1 cellular context compared by ENCODE assay signal in the genomic region with DNA sequence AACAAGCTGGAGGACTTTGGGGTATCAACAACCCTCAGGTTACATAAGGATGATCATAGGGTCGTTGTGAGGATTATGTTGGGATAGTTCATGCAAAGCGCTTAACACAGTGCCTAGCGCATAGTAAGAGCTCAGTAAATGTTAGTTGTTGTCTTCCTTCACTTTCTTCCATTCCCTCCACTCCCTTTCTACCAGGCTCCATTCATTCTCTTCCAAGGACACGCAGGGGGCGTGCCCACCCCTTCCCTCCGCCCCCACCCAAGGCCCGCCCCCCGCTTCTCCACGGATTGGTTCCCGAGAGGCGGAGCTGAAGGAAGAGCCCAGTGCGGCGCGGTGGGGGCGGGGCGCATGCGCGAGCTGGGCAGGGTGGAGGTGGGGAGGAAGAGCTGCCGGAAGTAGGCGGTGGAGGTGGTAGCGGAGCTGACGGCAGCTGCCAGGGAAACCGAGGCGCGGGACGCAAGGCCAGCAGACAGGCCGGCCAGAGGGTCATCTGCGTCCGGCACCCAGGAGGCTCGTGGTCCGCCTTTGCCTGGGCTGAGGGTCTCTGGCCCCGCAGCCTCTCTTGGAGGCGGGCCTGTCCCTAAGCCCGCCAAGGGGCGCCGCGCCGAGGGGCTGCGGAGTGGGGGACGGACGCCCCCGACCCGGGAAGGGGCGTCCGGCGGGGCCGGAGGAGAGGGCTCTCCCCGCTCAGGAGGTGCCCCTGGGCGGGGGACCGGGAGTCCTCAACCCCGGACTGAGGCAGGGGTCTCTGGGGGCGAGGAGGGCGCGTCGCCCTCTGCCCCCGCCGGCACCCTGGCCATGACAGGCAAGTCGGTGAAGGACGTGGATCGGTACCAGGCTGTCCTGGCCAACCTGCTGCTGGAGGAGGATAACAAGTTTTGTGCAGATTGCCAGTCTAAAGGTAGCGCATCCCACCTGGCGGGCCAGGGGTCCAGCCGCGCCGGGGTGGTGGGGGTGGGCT.
TF ChIP-seq lines count a peak whose summit lies in the region.

A gene (plus strand): TSS at position 405 of the 961 bp plus-strand sequence. CDS start 394 bp downstream, at position 799.

TF ChIP-seq in K562, 482 proteins besides CTCF, POLR2A, EP300 and RAD21 (continued from another document and continues in another):
- TF ChIP-seq, protein P1, sequence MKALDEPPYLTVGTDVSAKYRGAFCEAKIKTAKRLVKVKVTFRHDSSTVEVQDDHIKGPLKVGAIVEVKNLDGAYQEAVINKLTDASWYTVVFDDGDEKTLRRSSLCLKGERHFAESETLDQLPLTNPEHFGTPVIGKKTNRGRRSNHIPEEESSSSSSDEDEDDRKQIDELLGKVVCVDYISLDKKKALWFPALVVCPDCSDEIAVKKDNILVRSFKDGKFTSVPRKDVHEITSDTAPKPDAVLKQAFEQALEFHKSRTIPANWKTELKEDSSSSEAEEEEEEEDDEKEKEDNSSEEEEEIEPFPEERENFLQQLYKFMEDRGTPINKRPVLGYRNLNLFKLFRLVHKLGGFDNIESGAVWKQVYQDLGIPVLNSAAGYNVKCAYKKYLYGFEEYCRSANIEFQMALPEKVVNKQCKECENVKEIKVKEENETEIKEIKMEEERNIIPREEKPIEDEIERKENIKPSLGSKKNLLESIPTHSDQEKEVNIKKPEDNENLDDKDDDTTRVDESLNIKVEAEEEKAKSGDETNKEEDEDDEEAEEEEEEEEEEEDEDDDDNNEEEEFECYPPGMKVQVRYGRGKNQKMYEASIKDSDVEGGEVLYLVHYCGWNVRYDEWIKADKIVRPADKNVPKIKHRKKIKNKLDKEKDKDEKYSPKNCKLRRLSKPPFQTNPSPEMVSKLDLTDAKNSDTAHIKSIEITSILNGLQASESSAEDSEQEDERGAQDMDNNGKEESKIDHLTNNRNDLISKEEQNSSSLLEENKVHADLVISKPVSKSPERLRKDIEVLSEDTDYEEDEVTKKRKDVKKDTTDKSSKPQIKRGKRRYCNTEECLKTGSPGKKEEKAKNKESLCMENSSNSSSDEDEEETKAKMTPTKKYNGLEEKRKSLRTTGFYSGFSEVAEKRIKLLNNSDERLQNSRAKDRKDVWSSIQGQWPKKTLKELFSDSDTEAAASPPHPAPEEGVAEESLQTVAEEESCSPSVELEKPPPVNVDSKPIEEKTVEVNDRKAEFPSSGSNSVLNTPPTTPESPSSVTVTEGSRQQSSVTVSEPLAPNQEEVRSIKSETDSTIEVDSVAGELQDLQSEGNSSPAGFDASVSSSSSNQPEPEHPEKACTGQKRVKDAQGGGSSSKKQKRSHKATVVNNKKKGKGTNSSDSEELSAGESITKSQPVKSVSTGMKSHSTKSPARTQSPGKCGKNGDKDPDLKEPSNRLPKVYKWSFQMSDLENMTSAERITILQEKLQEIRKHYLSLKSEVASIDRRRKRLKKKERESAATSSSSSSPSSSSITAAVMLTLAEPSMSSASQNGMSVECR (CRISPR knock-in tag; IDR thresholded peaks at IDR 0.05), result peak; percentile 36
- TF ChIP-seq, protein P2, sequence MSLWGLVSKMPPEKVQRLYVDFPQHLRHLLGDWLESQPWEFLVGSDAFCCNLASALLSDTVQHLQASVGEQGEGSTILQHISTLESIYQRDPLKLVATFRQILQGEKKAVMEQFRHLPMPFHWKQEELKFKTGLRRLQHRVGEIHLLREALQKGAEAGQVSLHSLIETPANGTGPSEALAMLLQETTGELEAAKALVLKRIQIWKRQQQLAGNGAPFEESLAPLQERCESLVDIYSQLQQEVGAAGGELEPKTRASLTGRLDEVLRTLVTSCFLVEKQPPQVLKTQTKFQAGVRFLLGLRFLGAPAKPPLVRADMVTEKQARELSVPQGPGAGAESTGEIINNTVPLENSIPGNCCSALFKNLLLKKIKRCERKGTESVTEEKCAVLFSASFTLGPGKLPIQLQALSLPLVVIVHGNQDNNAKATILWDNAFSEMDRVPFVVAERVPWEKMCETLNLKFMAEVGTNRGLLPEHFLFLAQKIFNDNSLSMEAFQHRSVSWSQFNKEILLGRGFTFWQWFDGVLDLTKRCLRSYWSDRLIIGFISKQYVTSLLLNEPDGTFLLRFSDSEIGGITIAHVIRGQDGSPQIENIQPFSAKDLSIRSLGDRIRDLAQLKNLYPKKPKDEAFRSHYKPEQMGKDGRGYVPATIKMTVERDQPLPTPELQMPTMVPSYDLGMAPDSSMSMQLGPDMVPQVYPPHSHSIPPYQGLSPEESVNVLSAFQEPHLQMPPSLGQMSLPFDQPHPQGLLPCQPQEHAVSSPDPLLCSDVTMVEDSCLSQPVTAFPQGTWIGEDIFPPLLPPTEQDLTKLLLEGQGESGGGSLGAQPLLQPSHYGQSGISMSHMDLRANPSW (CRISPR knock-in tag; IDR thresholded peaks at IDR 0.05), result no peak
- TF ChIP-seq, protein P3, sequence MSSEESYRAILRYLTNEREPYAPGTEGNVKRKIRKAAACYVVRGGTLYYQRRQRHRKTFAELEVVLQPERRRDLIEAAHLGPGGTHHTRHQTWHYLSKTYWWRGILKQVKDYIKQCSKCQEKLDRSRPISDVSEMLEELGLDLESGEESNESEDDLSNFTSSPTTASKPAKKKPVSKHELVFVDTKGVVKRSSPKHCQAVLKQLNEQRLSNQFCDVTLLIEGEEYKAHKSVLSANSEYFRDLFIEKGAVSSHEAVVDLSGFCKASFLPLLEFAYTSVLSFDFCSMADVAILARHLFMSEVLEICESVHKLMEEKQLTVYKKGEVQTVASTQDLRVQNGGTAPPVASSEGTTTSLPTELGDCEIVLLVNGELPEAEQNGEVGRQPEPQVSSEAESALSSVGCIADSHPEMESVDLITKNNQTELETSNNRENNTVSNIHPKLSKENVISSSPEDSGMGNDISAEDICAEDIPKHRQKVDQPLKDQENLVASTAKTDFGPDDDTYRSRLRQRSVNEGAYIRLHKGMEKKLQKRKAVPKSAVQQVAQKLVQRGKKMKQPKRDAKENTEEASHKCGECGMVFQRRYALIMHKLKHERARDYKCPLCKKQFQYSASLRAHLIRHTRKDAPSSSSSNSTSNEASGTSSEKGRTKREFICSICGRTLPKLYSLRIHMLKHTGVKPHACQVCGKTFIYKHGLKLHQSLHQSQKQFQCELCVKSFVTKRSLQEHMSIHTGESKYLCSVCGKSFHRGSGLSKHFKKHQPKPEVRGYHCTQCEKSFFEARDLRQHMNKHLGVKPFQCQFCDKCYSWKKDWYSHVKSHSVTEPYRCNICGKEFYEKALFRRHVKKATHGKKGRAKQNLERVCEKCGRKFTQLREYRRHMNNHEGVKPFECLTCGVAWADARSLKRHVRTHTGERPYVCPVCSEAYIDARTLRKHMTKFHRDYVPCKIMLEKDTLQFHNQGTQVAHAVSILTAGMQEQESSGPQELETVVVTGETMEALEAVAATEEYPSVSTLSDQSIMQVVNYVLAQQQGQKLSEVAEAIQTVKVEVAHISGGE (CRISPR knock-in tag; IDR thresholded peaks at IDR 0.05), result peak in 1 of 3 experiments; percentile 7; a peak in 1 of 6 replicates
- no peak for TF ChIP-seq EP400 (IDR thresholded peaks at IDR 0.05)
- TF ChIP-seq CBX5 (IDR thresholded peaks at IDR 0.05; ENCODE audit: borderline replicate concordance, low read depth), result no peak
- TF ChIP-seq NR2F6 (CRISPR knock-in tag; IDR thresholded peaks at IDR 0.05), result no peak
- no peak for TF ChIP-seq IFI16 (CRISPR knock-in tag; IDR thresholded peaks at IDR 0.05)
- peak; percentile 90 for TF ChIP-seq RB1 (IDR thresholded peaks at IDR 0.05; ENCODE audit: low read depth)
- TF ChIP-seq HOXB6 (CRISPR knock-in tag; IDR thresholded peaks at IDR 0.05; ENCODE audit: borderline replicate concordance), result no peak
- TF ChIP-seq ZNF57 (CRISPR knock-in tag; IDR thresholded peaks at IDR 0.05), result no peak
- TF ChIP-seq, protein P4, sequence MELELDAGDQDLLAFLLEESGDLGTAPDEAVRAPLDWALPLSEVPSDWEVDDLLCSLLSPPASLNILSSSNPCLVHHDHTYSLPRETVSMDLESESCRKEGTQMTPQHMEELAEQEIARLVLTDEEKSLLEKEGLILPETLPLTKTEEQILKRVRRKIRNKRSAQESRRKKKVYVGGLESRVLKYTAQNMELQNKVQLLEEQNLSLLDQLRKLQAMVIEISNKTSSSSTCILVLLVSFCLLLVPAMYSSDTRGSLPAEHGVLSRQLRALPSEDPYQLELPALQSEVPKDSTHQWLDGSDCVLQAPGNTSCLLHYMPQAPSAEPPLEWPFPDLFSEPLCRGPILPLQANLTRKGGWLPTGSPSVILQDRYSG (tag; conservative IDR thresholded peaks at IDR 0.05; ENCODE audit: low read depth), result no peak
- TF ChIP-seq BRD4 (IDR thresholded peaks at IDR 0.05), result no peak
- TF ChIP-seq, protein P5, sequence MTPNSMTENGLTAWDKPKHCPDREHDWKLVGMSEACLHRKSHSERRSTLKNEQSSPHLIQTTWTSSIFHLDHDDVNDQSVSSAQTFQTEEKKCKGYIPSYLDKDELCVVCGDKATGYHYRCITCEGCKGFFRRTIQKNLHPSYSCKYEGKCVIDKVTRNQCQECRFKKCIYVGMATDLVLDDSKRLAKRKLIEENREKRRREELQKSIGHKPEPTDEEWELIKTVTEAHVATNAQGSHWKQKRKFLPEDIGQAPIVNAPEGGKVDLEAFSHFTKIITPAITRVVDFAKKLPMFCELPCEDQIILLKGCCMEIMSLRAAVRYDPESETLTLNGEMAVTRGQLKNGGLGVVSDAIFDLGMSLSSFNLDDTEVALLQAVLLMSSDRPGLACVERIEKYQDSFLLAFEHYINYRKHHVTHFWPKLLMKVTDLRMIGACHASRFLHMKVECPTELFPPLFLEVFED (CRISPR knock-in tag; conservative IDR thresholded peaks at IDR 0.05), result no peak
- 0 out of 2 replicates have a peak, but pooled peaks have one; percentile 38 for TF ChIP-seq ZNF830 (CRISPR knock-in tag; IDR thresholded peaks at IDR 0.05)
- TF ChIP-seq, protein P6, sequence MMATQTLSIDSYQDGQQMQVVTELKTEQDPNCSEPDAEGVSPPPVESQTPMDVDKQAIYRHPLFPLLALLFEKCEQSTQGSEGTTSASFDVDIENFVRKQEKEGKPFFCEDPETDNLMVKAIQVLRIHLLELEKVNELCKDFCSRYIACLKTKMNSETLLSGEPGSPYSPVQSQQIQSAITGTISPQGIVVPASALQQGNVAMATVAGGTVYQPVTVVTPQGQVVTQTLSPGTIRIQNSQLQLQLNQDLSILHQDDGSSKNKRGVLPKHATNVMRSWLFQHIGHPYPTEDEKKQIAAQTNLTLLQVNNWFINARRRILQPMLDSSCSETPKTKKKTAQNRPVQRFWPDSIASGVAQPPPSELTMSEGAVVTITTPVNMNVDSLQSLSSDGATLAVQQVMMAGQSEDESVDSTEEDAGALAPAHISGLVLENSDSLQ (IDR thresholded peaks at IDR 0.05), result peak; percentile 50; the same call in 1 of the 2 replicates
- 0 out of 2 replicates have a peak, but pooled peaks have one; percentile 62 for TF ChIP-seq GATAD2A (IDR thresholded peaks at IDR 0.05)
- TF ChIP-seq, protein P7, sequence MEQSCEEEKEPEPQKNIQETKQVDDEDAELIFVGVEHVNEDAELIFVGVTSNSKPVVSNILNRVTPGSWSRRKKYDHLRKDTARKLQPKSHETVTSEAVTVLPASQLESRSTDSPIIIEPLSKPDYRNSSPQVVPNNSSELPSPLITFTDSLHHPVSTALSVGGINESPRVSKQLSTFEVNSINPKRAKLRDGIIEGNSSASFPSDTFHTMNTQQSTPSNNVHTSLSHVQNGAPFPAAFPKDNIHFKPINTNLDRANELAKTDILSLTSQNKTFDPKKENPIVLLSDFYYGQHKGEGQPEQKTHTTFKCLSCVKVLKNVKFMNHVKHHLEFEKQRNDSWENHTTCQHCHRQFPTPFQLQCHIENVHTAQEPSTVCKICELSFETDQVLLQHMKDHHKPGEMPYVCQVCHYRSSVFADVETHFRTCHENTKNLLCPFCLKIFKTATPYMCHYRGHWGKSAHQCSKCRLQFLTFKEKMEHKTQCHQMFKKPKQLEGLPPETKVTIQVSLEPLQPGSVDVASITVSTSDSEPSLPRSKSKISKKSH (CRISPR knock-in tag; IDR thresholded peaks at IDR 0.05), result no peak
- TF ChIP-seq, protein P8, sequence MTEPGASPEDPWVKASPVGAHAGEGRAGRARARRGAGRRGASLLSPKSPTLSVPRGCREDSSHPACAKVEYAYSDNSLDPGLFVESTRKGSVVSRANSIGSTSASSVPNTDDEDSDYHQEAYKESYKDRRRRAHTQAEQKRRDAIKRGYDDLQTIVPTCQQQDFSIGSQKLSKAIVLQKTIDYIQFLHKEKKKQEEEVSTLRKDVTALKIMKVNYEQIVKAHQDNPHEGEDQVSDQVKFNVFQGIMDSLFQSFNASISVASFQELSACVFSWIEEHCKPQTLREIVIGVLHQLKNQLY (CRISPR knock-in tag; conservative IDR thresholded peaks at IDR 0.05), result no peak
- no peak for TF ChIP-seq SREBF1 (IDR thresholded peaks at IDR 0.05; ENCODE audit: borderline replicate concordance, low read depth, low read length)
- TF ChIP-seq CREM (IDR thresholded peaks at IDR 0.05; ENCODE audit: low read depth), result peak; percentile 64; the same call in 1 of the 2 replicates
- TF ChIP-seq, protein P9, sequence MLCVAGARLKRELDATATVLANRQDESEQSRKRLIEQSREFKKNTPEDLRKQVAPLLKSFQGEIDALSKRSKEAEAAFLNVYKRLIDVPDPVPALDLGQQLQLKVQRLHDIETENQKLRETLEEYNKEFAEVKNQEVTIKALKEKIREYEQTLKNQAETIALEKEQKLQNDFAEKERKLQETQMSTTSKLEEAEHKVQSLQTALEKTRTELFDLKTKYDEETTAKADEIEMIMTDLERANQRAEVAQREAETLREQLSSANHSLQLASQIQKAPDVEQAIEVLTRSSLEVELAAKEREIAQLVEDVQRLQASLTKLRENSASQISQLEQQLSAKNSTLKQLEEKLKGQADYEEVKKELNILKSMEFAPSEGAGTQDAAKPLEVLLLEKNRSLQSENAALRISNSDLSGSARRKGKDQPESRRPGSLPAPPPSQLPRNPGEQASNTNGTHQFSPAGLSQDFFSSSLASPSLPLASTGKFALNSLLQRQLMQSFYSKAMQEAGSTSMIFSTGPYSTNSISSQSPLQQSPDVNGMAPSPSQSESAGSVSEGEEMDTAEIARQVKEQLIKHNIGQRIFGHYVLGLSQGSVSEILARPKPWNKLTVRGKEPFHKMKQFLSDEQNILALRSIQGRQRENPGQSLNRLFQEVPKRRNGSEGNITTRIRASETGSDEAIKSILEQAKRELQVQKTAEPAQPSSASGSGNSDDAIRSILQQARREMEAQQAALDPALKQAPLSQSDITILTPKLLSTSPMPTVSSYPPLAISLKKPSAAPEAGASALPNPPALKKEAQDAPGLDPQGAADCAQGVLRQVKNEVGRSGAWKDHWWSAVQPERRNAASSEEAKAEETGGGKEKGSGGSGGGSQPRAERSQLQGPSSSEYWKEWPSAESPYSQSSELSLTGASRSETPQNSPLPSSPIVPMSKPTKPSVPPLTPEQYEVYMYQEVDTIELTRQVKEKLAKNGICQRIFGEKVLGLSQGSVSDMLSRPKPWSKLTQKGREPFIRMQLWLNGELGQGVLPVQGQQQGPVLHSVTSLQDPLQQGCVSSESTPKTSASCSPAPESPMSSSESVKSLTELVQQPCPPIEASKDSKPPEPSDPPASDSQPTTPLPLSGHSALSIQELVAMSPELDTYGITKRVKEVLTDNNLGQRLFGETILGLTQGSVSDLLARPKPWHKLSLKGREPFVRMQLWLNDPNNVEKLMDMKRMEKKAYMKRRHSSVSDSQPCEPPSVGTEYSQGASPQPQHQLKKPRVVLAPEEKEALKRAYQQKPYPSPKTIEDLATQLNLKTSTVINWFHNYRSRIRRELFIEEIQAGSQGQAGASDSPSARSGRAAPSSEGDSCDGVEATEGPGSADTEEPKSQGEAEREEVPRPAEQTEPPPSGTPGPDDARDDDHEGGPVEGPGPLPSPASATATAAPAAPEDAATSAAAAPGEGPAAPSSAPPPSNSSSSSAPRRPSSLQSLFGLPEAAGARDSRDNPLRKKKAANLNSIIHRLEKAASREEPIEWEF (CRISPR knock-in tag; IDR thresholded peaks at IDR 0.05), result no peak
- no peak for TF ChIP-seq MCM7 (IDR thresholded peaks at IDR 0.05)
- TF ChIP-seq TRIM28 (IDR thresholded peaks at IDR 0.05), result no peak
- TF ChIP-seq, protein P10, sequence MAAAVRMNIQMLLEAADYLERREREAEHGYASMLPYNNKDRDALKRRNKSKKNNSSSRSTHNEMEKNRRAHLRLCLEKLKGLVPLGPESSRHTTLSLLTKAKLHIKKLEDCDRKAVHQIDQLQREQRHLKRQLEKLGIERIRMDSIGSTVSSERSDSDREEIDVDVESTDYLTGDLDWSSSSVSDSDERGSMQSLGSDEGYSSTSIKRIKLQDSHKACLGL (CRISPR knock-in tag; IDR thresholded peaks at IDR 0.05; ENCODE audit: borderline replicate concordance, poor library complexity, severe bottlenecking), result no peak
- TF ChIP-seq MAFK (IDR thresholded peaks at IDR 0.05; ENCODE audit: low read length), result no peak
- TF ChIP-seq NCOA4 (IDR thresholded peaks at IDR 0.05; ENCODE audit: partially characterized antibody), result no peak
